ENCODE assay signal across 8 cellular contexts in genomic region chr19:51660975-51661600, GRCh38. TPM values are rescaled to one million over a fixed set of nuclear protein-coding genes. Genes with fewer than 3 reads are reported as not detected.
A peak's percentile ranks its signal among the peaks of the same experiment; 100 is the strongest.
DNase-seq lines count a peak whose midpoint lies in the region; ATAC-seq, FAIRE-seq and TF ChIP-seq lines count a peak whose summit lies in the region.

No MANE protein-coding gene starts in this region.

- H3K27ac ChIP-seq in C4-2B (no peak overlapping the region), neural cell (ENCODE audit: low read length) (no peak overlapping the region), thoracic aorta (no peak overlapping the region)

- no peaks in the 10 kb centered on the region for H3K9me3 ChIP-seq in neural cell (ENCODE audit: low read length)
- no peaks in the 10 kb centered on the region for H3K9me3 ChIP-seq in thoracic aorta

- H3K9ac ChIP-seq in neural cell (ENCODE audit: low read length): no peak overlapping the region

- H3K4me3 Mint-ChIP-seq in activated CD8-positive, alpha-beta memory T cell treated with anti-CD3 and anti-CD28 coated beads, Interleukin-2, amount 10 ng/mL, durations not matched to agents 7 days and 5 days: no peak overlapping the region

- H3K4me1 ChIP-seq in thoracic aorta (ENCODE audit: control insufficient read depth in 1 of 2, low read depth in 2 of 2): no peaks in the 10 kb centered on the region

- H3K9me3 Mint-ChIP-seq in activated CD8-positive, alpha-beta memory T cell treated with anti-CD3 and anti-CD28 coated beads, Interleukin-2, amount 10 ng/mL, durations not matched to agents 7 days and 5 days (ENCODE audit: low read depth): peaks cover 2% of the 10 kb centered on the region

- H3K27me3 ChIP-seq in neural cell (ENCODE audit: insufficient read depth, low read depth, low read length) (peaks cover 22% of the 10 kb centered on the region), thoracic aorta (replicated peaks; ENCODE audit: insufficient read depth) (no peaks in the 10 kb centered on the region)

- no peaks in the 10 kb centered on the region for H3K36me3 ChIP-seq in neural cell (ENCODE audit: insufficient read depth, low read length)
- no peaks in the 10 kb centered on the region for H3K36me3 ChIP-seq in thoracic aorta

- H3K4me2 ChIP-seq in neural cell (ENCODE audit: low read length): no peak overlapping the region

- ATAC-seq in activated CD8-positive, alpha-beta memory T cell treated with anti-CD3 and anti-CD28 coated beads, Interleukin-2, amount 10 ng/mL, durations not matched to agents 7 days and 5 days: peak; percentile 49
- ATAC-seq in thoracic aorta (ENCODE audit: insufficient number of reproducible peaks, low FRiP score, low read depth): no peak
- ATAC-seq in HG02884 (IDR thresholded peaks at IDR 0.05; ENCODE audit: unreplicated experiment): no peak

- H3F3A ChIP-seq in neural cell (ENCODE audit: insufficient read depth, low read length, poor library complexity, severe bottlenecking): no peaks in the 10 kb centered on the region

- TF ChIP-seq CTCF in C4-2B (conservative IDR thresholded peaks at IDR 0.05) (peak; percentile 80), neural cell (IDR thresholded peaks at IDR 0.05; ENCODE audit: poor library complexity, severe bottlenecking) (peak; percentile 56), thoracic aorta (IDR thresholded peaks at IDR 0.05) (peak; percentile 53)

- no peaks in the 10 kb centered on the region for H3K79me2 ChIP-seq in neural cell (replicated peaks; ENCODE audit: insufficient read depth, low read length)

- no peak for TF ChIP-seq EP300 in neural cell (conservative IDR thresholded peaks at IDR 0.05; ENCODE audit: poor library complexity, severe bottlenecking)

- H3K27me3 Mint-ChIP-seq in activated CD8-positive, alpha-beta memory T cell treated with anti-CD3 and anti-CD28 coated beads, Interleukin-2, amount 10 ng/mL, durations not matched to agents 7 days and 5 days: peaks cover 38% of the 10 kb centered on the region

- H3K4me1 Mint-ChIP-seq in activated CD8-positive, alpha-beta memory T cell treated with anti-CD3 and anti-CD28 coated beads, Interleukin-2, amount 10 ng/mL, durations not matched to agents 7 days and 5 days: peaks cover 5% of the 10 kb centered on the region

- no peak for FAIRE-seq in H54 (lab: Jason Lieb, UNC)

- CTCF ChIA-PET in activated CD8-positive, alpha-beta memory T cell treated with anti-CD3 and anti-CD28 coated beads, Interleukin-2, amount 10 ng/mL, durations not matched to agents 7 days and 5 days (lab: Charles Lee): interaction anchor here (0.6 to 1.5 kb wide), 13 partner anchors 9 to 323 kb away, joined by 3 to 5 read pairs (median 3); no protein-coding TSS in a partner anchor

- H3K4me3 ChIP-seq in neural cell (ENCODE audit: low read length) (no peak overlapping the region), thoracic aorta (no peak overlapping the region)

- no peaks in the 10 kb centered on the region for H4K20me1 ChIP-seq in neural cell (ENCODE audit: insufficient read depth)

- peak; percentile 65 for TF ChIP-seq RAD21 in neural cell (conservative IDR thresholded peaks at IDR 0.05)

- TF ChIP-seq POLR2A in H54 (IDR thresholded peaks at IDR 0.05; ENCODE audit: low read depth, low read length) (no peak), erythroblast (IDR thresholded peaks at IDR 0.05; ENCODE audit: low read length) (no peak)

- no peaks in the 10 kb centered on the region for H3K9me2 ChIP-seq in neural cell (ENCODE audit: insufficient read depth, low read length)

- no peak overlapping the region for H2AFZ ChIP-seq in neural cell (ENCODE audit: low read depth, low read length)

- no peaks in the 10 kb centered on the region for H3K36me3 Mint-ChIP-seq in activated CD8-positive, alpha-beta memory T cell treated with anti-CD3 and anti-CD28 coated beads, Interleukin-2, amount 10 ng/mL, durations not matched to agents 7 days and 5 days

- DNase-seq in H54 (ENCODE audit: insufficient read length, low spot score) (peak; percentile 45), NCI-H82 (lab: John Stamatoyannopoulos, UW) (peak; percentile 87), erythroblast (lab: John Stamatoyannopoulos, UW) (peak; percentile 73 to 89), thoracic aorta (ENCODE audit: low spot score) (no peak)
- DNase-seq in activated CD8-positive, alpha-beta memory T cell treated with anti-CD3 and anti-CD28 coated beads, Interleukin-2, amount 10 ng/mL, durations not matched to agents 7 days and 5 days: peak; percentile 73

- no peak overlapping the region for H3K27ac Mint-ChIP-seq in activated CD8-positive, alpha-beta memory T cell treated with anti-CD3 and anti-CD28 coated beads, Interleukin-2, amount 10 ng/mL, durations not matched to agents 7 days and 5 days

TF ChIP-seq in neural cell, 6 proteins besides CTCF, POLR2A, EP300 and RAD21:
- TF ChIP-seq, protein P1, sequence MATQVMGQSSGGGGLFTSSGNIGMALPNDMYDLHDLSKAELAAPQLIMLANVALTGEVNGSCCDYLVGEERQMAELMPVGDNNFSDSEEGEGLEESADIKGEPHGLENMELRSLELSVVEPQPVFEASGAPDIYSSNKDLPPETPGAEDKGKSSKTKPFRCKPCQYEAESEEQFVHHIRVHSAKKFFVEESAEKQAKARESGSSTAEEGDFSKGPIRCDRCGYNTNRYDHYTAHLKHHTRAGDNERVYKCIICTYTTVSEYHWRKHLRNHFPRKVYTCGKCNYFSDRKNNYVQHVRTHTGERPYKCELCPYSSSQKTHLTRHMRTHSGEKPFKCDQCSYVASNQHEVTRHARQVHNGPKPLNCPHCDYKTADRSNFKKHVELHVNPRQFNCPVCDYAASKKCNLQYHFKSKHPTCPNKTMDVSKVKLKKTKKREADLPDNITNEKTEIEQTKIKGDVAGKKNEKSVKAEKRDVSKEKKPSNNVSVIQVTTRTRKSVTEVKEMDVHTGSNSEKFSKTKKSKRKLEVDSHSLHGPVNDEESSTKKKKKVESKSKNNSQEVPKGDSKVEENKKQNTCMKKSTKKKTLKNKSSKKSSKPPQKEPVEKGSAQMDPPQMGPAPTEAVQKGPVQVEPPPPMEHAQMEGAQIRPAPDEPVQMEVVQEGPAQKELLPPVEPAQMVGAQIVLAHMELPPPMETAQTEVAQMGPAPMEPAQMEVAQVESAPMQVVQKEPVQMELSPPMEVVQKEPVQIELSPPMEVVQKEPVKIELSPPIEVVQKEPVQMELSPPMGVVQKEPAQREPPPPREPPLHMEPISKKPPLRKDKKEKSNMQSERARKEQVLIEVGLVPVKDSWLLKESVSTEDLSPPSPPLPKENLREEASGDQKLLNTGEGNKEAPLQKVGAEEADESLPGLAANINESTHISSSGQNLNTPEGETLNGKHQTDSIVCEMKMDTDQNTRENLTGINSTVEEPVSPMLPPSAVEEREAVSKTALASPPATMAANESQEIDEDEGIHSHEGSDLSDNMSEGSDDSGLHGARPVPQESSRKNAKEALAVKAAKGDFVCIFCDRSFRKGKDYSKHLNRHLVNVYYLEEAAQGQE (IDR thresholded peaks at IDR 0.05; ENCODE audit: borderline replicate concordance): no peak
- TF ChIP-seq EZH2 (IDR thresholded peaks at IDR 0.05; ENCODE audit: borderline replicate concordance, insufficient read depth, low read length, poor library complexity, severe bottlenecking): no peak
- no peak for TF ChIP-seq POLR2AphosphoS5 (IDR thresholded peaks at IDR 0.05)
- no peak for TF ChIP-seq TAF1 (IDR thresholded peaks at IDR 0.05; ENCODE audit: low read depth)
- TF ChIP-seq MXI1 (conservative IDR thresholded peaks at IDR 0.05; ENCODE audit: poor library complexity, severe bottlenecking): no peak
- peak; percentile 53 for TF ChIP-seq SMC3 (conservative IDR thresholded peaks at IDR 0.05; ENCODE audit: poor library complexity)

RNA-seq across cellular contexts. Expression of gene SIGLEC14, which starts 14.5 kb away (rescaled TPM):
- under 1 TPM in 1 of 2 experiments, not detected in 1; 0.91 TPM for total RNA-seq in activated CD8-positive, alpha-beta memory T cell treated with anti-CD3 and anti-CD28 coated beads, Interleukin-2, amount 10 ng/mL, durations not matched to agents 7 days and 5 days
- not detected in 2 replicates for polyA plus RNA-seq in neural cell
- not detected in 2 replicates for polyA minus RNA-seq in neural cell
- 10 to 100 TPM in 1 of 2 donors, 1 to 10 TPM in 1; 4.6 to 12.6 TPM for total RNA-seq in thoracic aorta

RNA-seq across cellular contexts. Expression of gene SIGLEC5, which starts 30.9 kb away (rescaled TPM):
- not detected for total RNA-seq in activated CD8-positive, alpha-beta memory T cell treated with anti-CD3 and anti-CD28 coated beads, Interleukin-2, amount 10 ng/mL, durations not matched to agents 7 days and 5 days
- not detected in 2 replicates for polyA plus RNA-seq in neural cell
- polyA minus RNA-seq in neural cell: not detected in 2 replicates
- 1 to 10 TPM in 1 of 2 donors, not detected in 1; 1.4 TPM for total RNA-seq in thoracic aorta

RNA-seq across cellular contexts. Expression of gene SPACA6, which starts 32.0 kb away (rescaled TPM):
- total RNA-seq in activated CD8-positive, alpha-beta memory T cell treated with anti-CD3 and anti-CD28 coated beads, Interleukin-2, amount 10 ng/mL, durations not matched to agents 7 days and 5 days: 1 to 10 TPM; 2.3 to 2.6 TPM
- 5.2 and 11.6 TPM in 2 replicates for polyA plus RNA-seq in neural cell
- 6.1 and 6.9 TPM in 2 replicates for polyA minus RNA-seq in neural cell
- total RNA-seq in thoracic aorta: 10 to 100 TPM; 24.1 to 72.4 TPM

Comparison
In these comparisons a context has a peak if more than half of its experiments do, and no peak if none do; other contexts are left out.
1. RNA of gene SPACA6, which starts 32.0 kb away (total RNA-seq): 24.1 to 72.4 TPM in thoracic aorta; 2.3 to 2.6 TPM in activated CD8-positive, alpha-beta memory T cell treated with anti-CD3 and anti-CD28 coated beads, Interleukin-2, amount 10 ng/mL, durations not matched to agents 7 days and 5 days; every median in the first group is over 4 times any median in the second.
2. Peak in every context shown above with its lines, with median percentiles within 50 percentile points of each other: CTCF ChIP-seq.